29 cellular contexts compared by ENCODE assay signal in the genomic region with DNA sequence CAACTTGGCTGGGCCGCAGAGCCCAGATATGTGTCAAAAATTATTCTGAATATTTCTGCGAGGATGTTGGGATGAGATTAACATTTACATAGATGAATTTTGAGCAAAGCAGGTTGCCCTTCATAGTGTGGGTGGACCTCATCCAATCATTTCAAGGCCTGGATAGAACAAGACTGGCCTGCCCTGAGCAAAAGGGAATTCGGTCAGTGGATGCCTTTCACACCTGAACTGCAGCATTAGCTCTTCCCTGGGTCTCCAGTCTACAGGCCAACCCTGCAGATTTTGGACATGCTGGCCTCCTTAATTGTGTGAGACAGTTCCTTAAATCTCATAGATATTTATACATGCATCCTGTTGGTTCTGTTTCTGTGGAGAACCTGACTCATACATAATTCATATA. TPM values are rescaled to one million over a fixed set of nuclear protein-coding genes. Genes with fewer than 3 reads are reported as not detected.
"Had no signal": no experiment of that assay in that cellular context is flagged by ENCODE, and none has a peak within 500 bp of the region (broad histone marks: within the 10 kb centered on the region; RNA-seq: fewer than 3 reads in every experiment).

No MANE protein-coding gene starts in this region.

- H3K4me3 Mint-ChIP-seq: endodermal cell; naive thymus-derived CD8-positive, alpha-beta T cell; stimulated activated memory B cell treated with anti-CD40 and anti-IgM and Interleukin-4, amounts not matched to agents 10 μg/mL and 1 μg/mL and 100 μg/mL, for 72 hours; stimulated activated naive CD8-positive, alpha-beta T cell treated with anti-CD3 and anti-CD28 coated beads, Interleukin-15, Interleukin-2, amounts not matched to agents 100 ng/mL and 50 ng/mL, for 24 hours had no signal

- H3K4me3 ChIP-seq: heart left ventricle, spleen, tibial artery, upper lobe of left lung, vagina had no signal

- H3K4me1 Mint-ChIP-seq: endodermal cell; stimulated activated memory B cell treated with anti-CD40 and anti-IgM and Interleukin-4, amounts not matched to agents 10 μg/mL and 1 μg/mL and 100 μg/mL, for 72 hours had no signal

- H3K4me1 ChIP-seq: heart left ventricle, spleen, tibial artery, upper lobe of left lung, vagina had no signal

- H3K27ac ChIP-seq: heart left ventricle, neutrophil, spleen, tibial artery, upper lobe of left lung, vagina had no signal

- H3K9me3 Mint-ChIP-seq: endodermal cell; stimulated activated naive CD8-positive, alpha-beta T cell treated with anti-CD3 and anti-CD28 coated beads, Interleukin-15, Interleukin-2, amounts not matched to agents 100 ng/mL and 50 ng/mL, for 24 hours had no signal

- H3K9me3 ChIP-seq: heart left ventricle, neutrophil, spleen, tibial artery, upper lobe of left lung, vagina had no signal

- H3K27ac Mint-ChIP-seq: endodermal cell; naive thymus-derived CD8-positive, alpha-beta T cell; stimulated activated memory B cell treated with anti-CD40 and anti-IgM and Interleukin-4, amounts not matched to agents 10 μg/mL and 1 μg/mL and 100 μg/mL, for 72 hours; stimulated activated naive CD8-positive, alpha-beta T cell treated with anti-CD3 and anti-CD28 coated beads, Interleukin-15, Interleukin-2, amounts not matched to agents 100 ng/mL and 50 ng/mL, for 24 hours had no signal

- H3K27me3 ChIP-seq: heart left ventricle, neutrophil, tibial artery, upper lobe of left lung, vagina had no signal

- DNase-seq: effector CD4-positive, alpha-beta T cell; endodermal cell; heart left ventricle; hippocampal formation; kidney glomerular epithelial cell; mammary epithelial cell; naive thymus-derived CD8-positive, alpha-beta T cell; posterior cingulate gyrus; spleen; stimulated activated CD4-positive, alpha-beta T cell treated with anti-CD3 and anti-CD28 coated beads, Interleukin-15, amount 100 ng/mL, for 24 hours; stimulated activated CD4-positive, alpha-beta T cell treated with anti-CD3 and anti-CD28 coated beads, Interleukin-1b, Interleukin-23, amount 100 ng/mL, for 48 hours; stimulated activated CD4-positive, alpha-beta T cell treated with anti-CD3 and anti-CD28 coated beads, Interleukin-4, amount 100 ng/mL, for 24 hours; tibial artery; upper lobe of left lung had no signal

- ATAC-seq: heart left ventricle; left lobe of liver; naive thymus-derived CD8-positive, alpha-beta T cell; sciatic nerve; stimulated activated memory B cell treated with anti-CD40 and anti-IgM and Interleukin-4, amounts not matched to agents 10 μg/mL and 1 μg/mL and 100 μg/mL, for 72 hours had no signal

- H3K36me3 ChIP-seq: heart left ventricle, neutrophil, spleen, tibial artery, upper lobe of left lung, vagina had no signal

RNA-seq across cellular contexts. Expression of gene SLC10A4, which starts 32.4 kb away (rescaled TPM):
- total RNA-seq: mesenteric fat pad; mononuclear cell; naive thymus-derived CD8-positive, alpha-beta T cell; osteocyte; pulmonary artery endothelial cell; sciatic nerve had no signal

RNA-seq across cellular contexts. Expression of gene ZAR1, which starts 39.3 kb away (rescaled TPM):
- total RNA-seq: dermis microvascular lymphatic vessel endothelial cell; fibroblast of lung; glomerular endothelial cell; heart left ventricle; left lobe of liver; lower leg skin; mammary epithelial cell; mesenteric fat pad; mononuclear cell; naive thymus-derived CD8-positive, alpha-beta T cell; osteocyte; pulmonary artery endothelial cell; sciatic nerve; skeletal muscle tissue; spleen had no signal
